Comparison of ENCODE assay signal across 9 cellular contexts in the genomic region with DNA sequence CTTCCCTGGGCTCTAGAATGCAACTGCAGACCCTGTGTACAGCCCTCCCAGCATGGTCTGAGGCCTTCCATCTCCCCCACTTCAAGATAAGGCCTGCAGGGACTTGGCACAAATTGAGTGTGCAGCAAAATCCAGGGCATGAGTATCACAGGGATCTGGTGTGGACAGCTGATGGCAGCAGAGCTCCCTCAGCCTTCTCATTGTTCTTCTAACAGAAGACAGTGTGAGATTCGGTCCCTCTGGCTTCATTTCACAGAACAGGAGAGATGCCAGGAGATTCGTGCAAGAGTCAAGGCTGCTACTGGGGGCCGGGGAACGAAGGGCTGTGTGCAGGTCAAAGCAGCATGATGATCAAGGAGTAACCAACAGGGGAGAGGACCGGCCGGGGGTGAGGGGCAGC.
DNase-seq lines count a peak whose midpoint lies in the region; ATAC-seq and TF ChIP-seq lines count a peak whose summit lies in the region.
"Had no signal": no experiment of that assay in that cellular context is flagged by ENCODE, and none has a peak within 500 bp of the region (broad histone marks: within the 10 kb centered on the region; RNA-seq: fewer than 3 reads in every experiment).

No MANE protein-coding gene starts in this region.

- no peak overlapping the region for H3K27ac ChIP-seq in left lung

- peaks cover 0 to 62% of the 10 kb centered on the region in 2 donors for H3K36me3 ChIP-seq in left lung

- intact Hi-C loops in left lung (cut with DNase I): no loop called here

- H3K9me3 ChIP-seq in left lung: no peaks in the 10 kb centered on the region

- no peaks in the 10 kb centered on the region for H3K27me3 ChIP-seq in left lung

- ATAC-seq in left lung: peak; percentile 12
- ATAC-seq in HG03442 (IDR thresholded peaks at IDR 0.05; ENCODE audit: unreplicated experiment): no peak

- peaks cover 0 to 4% of the 10 kb centered on the region in 2 donors for H3K4me1 ChIP-seq in left lung

- TF ChIP-seq CTCF in HFF-Myc (IDR thresholded peaks at IDR 0.05; ENCODE audit: low read depth, low read length, missing control alignments): peak; percentile 22
- peak in 1 of 2 donors; percentile 8 for TF ChIP-seq CTCF in left lung (IDR thresholded peaks at IDR 0.05)

- peak; percentile 45 for DNase-seq in AG20443 (ENCODE audit: low spot score)
- no peak for DNase-seq in HFF-Myc (ENCODE audit: extremely low read depth, low read depth)
- DNase-seq in cerebellar cortex (ENCODE audit: low spot score): peak; percentile 76
- DNase-seq in left lung: no peak
- DNase-seq in DMS153 (lab: John Stamatoyannopoulos, UW): no peak
- no peak for DNase-seq in OCI-M2 (lab: John Stamatoyannopoulos, UW; ENCODE audit: unreplicated experiment)
- DNase-seq in NCI-H446 (lab: John Stamatoyannopoulos, UW): no peak
- DNase-seq: cerebellar nuclear complex had no signal

- H3K4me3 ChIP-seq in HFF-Myc (replicated peaks; ENCODE audit: low read depth, low read length) (no peak overlapping the region), left lung (no peak overlapping the region)

Comparison
In these comparisons a context has a peak if more than half of its experiments do, and no peak if none do; other contexts are left out.
1. DNase-seq: peak in AG20443 (single experiment) and cerebellar cortex (single experiment); none in HFF-Myc (single experiment), left lung (0 of 2), DMS153 (single experiment), OCI-M2 (single experiment) and NCI-H446 (0 of 2).